In genomic region chr2:101340141-101340541, GRCh38 we compare ENCODE assay signal across 2 cellular contexts.
TF ChIP-seq lines count a peak whose summit lies in the region.

No MANE protein-coding gene starts in this region.

TF ChIP-seq in HEK293T, 16 proteins besides CTCF, POLR2A, EP300 and RAD21 (continued from another document):
- TF ChIP-seq PKNOX1 (IDR thresholded peaks at IDR 0.05) (peak; percentile 83), NFRKB (IDR thresholded peaks at IDR 0.05) (no peak), L3MBTL2 (conservative IDR thresholded peaks at IDR 0.05) (no peak)
TF ChIP-seq in HEK293T: peak in this region for 1.

TF ChIP-seq in HepG2, 621 proteins besides CTCF, POLR2A, EP300 and RAD21 (continued from another document and continues in another):
- TF ChIP-seq ZNF646 (CRISPR knock-in tag; IDR thresholded peaks at IDR 0.05) (no peak), HNF1B (CRISPR knock-in tag; IDR thresholded peaks at IDR 0.05) (0 out of 2 replicates have a peak, but pooled peaks have one; percentile 26), FOXK2 (IDR thresholded peaks at IDR 0.05) (no peak), ZFYVE20 (CRISPR knock-in tag; IDR thresholded peaks at IDR 0.05; ENCODE audit: borderline replicate concordance, low read depth) (no peak), ZNF784 (CRISPR knock-in tag; IDR thresholded peaks at IDR 0.05; ENCODE audit: borderline replicate concordance) (no peak), HOXA5 (CRISPR knock-in tag; IDR thresholded peaks at IDR 0.05) (no peak), ZNF292 (CRISPR knock-in tag; IDR thresholded peaks at IDR 0.05; ENCODE audit: borderline replicate concordance, low read depth) (peak; percentile 40; the same call in 1 of the 2 replicates), ZNF263 (CRISPR knock-in tag; IDR thresholded peaks at IDR 0.05) (no peak), SMARCC2 (IDR thresholded peaks at IDR 0.05) (no peak), TBP (CRISPR knock-in tag; IDR thresholded peaks at IDR 0.05) (no peak), ZNF143 (CRISPR knock-in tag; IDR thresholded peaks at IDR 0.05) (no peak), MNT (IDR thresholded peaks at IDR 0.05) (no peak), U2AF2 (IDR thresholded peaks at IDR 0.05; ENCODE audit: low read depth, low read length) (no peak), NFYC (CRISPR knock-in tag; IDR thresholded peaks at IDR 0.05) (peak; percentile 81), ZNF317 (CRISPR knock-in tag; IDR thresholded peaks at IDR 0.05) (no peak), KAT2B (IDR thresholded peaks at IDR 0.05; ENCODE audit: borderline replicate concordance, low read depth, low read length) (no peak), LCORL (IDR thresholded peaks at IDR 0.05) (no peak), LCORL (CRISPR knock-in tag; IDR thresholded peaks at IDR 0.05) (peak; percentile 48; the same call in 1 of the 2 replicates), KLF15 (CRISPR knock-in tag; IDR thresholded peaks at IDR 0.05; ENCODE audit: borderline replicate concordance) (no peak), ZSCAN30 (CRISPR knock-in tag; IDR thresholded peaks at IDR 0.05) (no peak), ZNF704 (CRISPR knock-in tag; IDR thresholded peaks at IDR 0.05; ENCODE audit: borderline replicate concordance) (no peak), ZNF138 (CRISPR knock-in tag; IDR thresholded peaks at IDR 0.05; ENCODE audit: low read depth) (no peak), ONECUT2 (CRISPR knock-in tag; IDR thresholded peaks at IDR 0.05) (no peak), IRX3 (CRISPR knock-in tag; IDR thresholded peaks at IDR 0.05; ENCODE audit: borderline replicate concordance, low read depth) (no peak), ETS1 (CRISPR knock-in tag; IDR thresholded peaks at IDR 0.05) (no peak), ZBTB39 (CRISPR knock-in tag; IDR thresholded peaks at IDR 0.05) (no peak), U2AF1 (optimal IDR thresholded peaks at IDR 0.05; ENCODE audit: low read depth, low read length) (no peak), DRAP1 (CRISPR knock-in tag; IDR thresholded peaks at IDR 0.05) (0 out of 2 replicates have a peak, but pooled peaks have one; percentile 8), ZNF253 (CRISPR knock-in tag; IDR thresholded peaks at IDR 0.05; ENCODE audit: borderline replicate concordance) (no peak), CENPBD1 (CRISPR knock-in tag; IDR thresholded peaks at IDR 0.05; ENCODE audit: borderline replicate concordance, low read depth) (no peak), MED8 (CRISPR knock-in tag; IDR thresholded peaks at IDR 0.05; ENCODE audit: insufficient replicate concordance) (no peak), SRSF9 (IDR thresholded peaks at IDR 0.05; ENCODE audit: borderline replicate concordance, insufficient read depth, low read depth, low read length, poor library complexity, severe bottlenecking) (no peak), SMYD3 (CRISPR knock-in tag; IDR thresholded peaks at IDR 0.05) (no peak), ZNF670 (CRISPR knock-in tag; IDR thresholded peaks at IDR 0.05; ENCODE audit: borderline replicate concordance) (no peak), ZNF280D (CRISPR knock-in tag; IDR thresholded peaks at IDR 0.05) (no peak), ZNF264 (CRISPR knock-in tag; IDR thresholded peaks at IDR 0.05) (no peak), TAF15 (IDR thresholded peaks at IDR 0.05; ENCODE audit: low read depth, low read length, poor library complexity, severe bottlenecking) (no peak), HNRNPUL1 (IDR thresholded peaks at IDR 0.05; ENCODE audit: low read depth, low read length) (no peak), KLF11 (CRISPR knock-in tag; IDR thresholded peaks at IDR 0.05) (no peak), GLI4 (CRISPR knock-in tag; IDR thresholded peaks at IDR 0.05; ENCODE audit: borderline replicate concordance) (0 out of 2 replicates have a peak, but pooled peaks have one; percentile 30), DMAP1 (CRISPR knock-in tag; IDR thresholded peaks at IDR 0.05) (no peak)
